ENCODE assay signal across 1 cellular context in the genomic region with DNA sequence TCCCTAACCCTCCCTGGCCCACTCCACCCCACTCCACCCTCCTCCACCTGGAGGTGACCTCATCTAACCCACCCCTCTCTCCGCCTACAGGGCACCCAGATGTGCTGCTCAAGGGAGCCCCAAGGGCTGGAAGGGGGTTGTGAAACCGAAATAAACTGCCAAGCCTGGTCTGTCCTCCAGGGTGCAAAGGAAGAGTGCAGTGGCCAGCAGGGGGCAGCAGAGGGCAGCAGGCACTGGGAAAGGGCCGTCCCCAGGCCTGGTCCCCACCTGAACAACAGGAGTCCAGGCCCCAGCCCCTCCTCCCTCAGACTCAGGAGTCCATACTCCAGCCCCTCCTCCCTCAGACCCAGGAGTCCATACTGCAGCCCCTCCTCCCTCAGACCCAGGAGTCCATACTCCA.
TF ChIP-seq lines count a peak whose summit lies in the region.

No MANE protein-coding gene starts in this region.

TF ChIP-seq in HepG2, 621 proteins besides CTCF, POLR2A, EP300 and RAD21 (continued from another document and continues in another):
- TF ChIP-seq, protein P1, sequence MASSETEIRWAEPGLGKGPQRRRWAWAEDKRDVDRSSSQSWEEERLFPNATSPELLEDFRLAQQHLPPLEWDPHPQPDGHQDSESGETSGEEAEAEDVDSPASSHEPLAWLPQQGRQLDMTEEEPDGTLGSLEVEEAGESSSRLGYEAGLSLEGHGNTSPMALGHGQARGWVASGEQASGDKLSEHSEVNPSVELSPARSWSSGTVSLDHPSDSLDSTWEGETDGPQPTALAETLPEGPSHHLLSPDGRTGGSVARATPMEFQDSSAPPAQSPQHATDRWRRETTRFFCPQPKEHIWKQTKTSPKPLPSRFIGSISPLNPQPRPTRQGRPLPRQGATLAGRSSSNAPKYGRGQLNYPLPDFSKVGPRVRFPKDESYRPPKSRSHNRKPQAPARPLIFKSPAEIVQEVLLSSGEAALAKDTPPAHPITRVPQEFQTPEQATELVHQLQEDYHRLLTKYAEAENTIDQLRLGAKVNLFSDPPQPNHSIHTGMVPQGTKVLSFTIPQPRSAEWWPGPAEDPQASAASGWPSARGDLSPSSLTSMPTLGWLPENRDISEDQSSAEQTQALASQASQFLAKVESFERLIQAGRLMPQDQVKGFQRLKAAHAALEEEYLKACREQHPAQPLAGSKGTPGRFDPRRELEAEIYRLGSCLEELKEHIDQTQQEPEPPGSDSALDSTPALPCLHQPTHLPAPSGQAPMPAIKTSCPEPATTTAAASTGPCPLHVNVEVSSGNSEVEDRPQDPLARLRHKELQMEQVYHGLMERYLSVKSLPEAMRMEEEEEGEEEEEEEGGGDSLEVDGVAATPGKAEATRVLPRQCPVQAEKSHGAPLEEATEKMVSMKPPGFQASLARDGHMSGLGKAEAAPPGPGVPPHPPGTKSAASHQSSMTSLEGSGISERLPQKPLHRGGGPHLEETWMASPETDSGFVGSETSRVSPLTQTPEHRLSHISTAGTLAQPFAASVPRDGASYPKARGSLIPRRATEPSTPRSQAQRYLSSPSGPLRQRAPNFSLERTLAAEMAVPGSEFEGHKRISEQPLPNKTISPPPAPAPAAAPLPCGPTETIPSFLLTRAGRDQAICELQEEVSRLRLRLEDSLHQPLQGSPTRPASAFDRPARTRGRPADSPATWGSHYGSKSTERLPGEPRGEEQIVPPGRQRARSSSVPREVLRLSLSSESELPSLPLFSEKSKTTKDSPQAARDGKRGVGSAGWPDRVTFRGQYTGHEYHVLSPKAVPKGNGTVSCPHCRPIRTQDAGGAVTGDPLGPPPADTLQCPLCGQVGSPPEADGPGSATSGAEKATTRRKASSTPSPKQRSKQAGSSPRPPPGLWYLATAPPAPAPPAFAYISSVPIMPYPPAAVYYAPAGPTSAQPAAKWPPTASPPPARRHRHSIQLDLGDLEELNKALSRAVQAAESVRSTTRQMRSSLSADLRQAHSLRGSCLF (CRISPR knock-in tag; IDR thresholded peaks at IDR 0.05; ENCODE audit: borderline replicate concordance), result no peak
- peak; percentile 24; the same call in 1 of the 2 replicates for TF ChIP-seq CREM (IDR thresholded peaks at IDR 0.05)
- no peak for TF ChIP-seq CREM (CRISPR knock-in tag; IDR thresholded peaks at IDR 0.05)
- TF ChIP-seq ZNF615 (CRISPR knock-in tag; IDR thresholded peaks at IDR 0.05; ENCODE audit: borderline replicate concordance), result no peak
- peak; percentile 95 for TF ChIP-seq ZNF263 (CRISPR knock-in tag; IDR thresholded peaks at IDR 0.05)
- TF ChIP-seq ZNF605 (CRISPR knock-in tag; IDR thresholded peaks at IDR 0.05), result no peak
- 0 out of 2 replicates have a peak, but pooled peaks have one; percentile 32 for TF ChIP-seq RARA (CRISPR knock-in tag; IDR thresholded peaks at IDR 0.05)
- TF ChIP-seq, protein P2, sequence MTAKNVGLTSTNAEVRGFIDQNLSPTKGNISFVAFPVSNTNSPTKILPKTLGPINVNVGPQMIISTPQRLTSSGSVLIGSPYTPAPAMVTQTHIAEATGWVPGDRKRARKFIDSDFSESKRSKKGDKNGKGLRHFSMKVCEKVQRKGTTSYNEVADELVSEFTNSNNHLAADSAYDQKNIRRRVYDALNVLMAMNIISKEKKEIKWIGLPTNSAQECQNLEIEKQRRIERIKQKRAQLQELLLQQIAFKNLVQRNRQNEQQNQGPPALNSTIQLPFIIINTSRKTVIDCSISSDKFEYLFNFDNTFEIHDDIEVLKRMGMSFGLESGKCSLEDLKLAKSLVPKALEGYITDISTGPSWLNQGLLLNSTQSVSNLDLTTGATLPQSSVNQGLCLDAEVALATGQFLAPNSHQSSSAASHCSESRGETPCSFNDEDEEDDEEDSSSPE (CRISPR knock-in tag; IDR thresholded peaks at IDR 0.05), result 0 out of 2 replicates have a peak, but pooled peaks have one; percentile 16
- no peak for TF ChIP-seq TCF7 (IDR thresholded peaks at IDR 0.05; ENCODE audit: low read depth)
- peak; percentile 44; the same call in 1 of the 2 replicates for TF ChIP-seq ZNF609 (CRISPR knock-in tag; IDR thresholded peaks at IDR 0.05; ENCODE audit: borderline replicate concordance)
- no peak for TF ChIP-seq ZNF841 (CRISPR knock-in tag; IDR thresholded peaks at IDR 0.05; ENCODE audit: borderline replicate concordance)
- peak; percentile 54 for TF ChIP-seq GATAD2A (CRISPR knock-in tag; IDR thresholded peaks at IDR 0.05)
- peak; percentile 51 for TF ChIP-seq ZNF350 (CRISPR knock-in tag; IDR thresholded peaks at IDR 0.05; ENCODE audit: borderline replicate concordance, low read depth)
- TF ChIP-seq ZNF446 (CRISPR knock-in tag; IDR thresholded peaks at IDR 0.05), result no peak
- 0 out of 2 replicates have a peak, but pooled peaks have one; percentile 26 for TF ChIP-seq FOSL2 (CRISPR knock-in tag; IDR thresholded peaks at IDR 0.05)
- no peak; the same call in 1 of the 2 replicates for TF ChIP-seq ETV5 (CRISPR knock-in tag; IDR thresholded peaks at IDR 0.05; ENCODE audit: borderline replicate concordance)
- no peak for TF ChIP-seq CC2D1A (CRISPR knock-in tag; IDR thresholded peaks at IDR 0.05)
- TF ChIP-seq, protein P3, sequence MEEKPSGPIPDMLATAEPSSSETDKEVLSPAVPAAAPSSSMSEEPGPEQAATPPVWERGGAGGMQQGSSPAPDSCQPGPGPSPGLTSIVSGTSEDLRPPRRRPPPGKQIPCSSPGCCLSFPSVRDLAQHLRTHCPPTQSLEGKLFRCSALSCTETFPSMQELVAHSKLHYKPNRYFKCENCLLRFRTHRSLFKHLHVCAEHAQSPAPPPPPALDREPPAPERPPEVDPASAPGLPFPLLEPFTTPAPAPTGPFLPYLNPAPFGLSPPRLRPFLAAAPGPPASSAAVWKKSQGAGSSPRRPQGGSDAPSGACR (CRISPR knock-in tag; IDR thresholded peaks at IDR 0.05), result peak; percentile 86; the same call in 1 of the 2 replicates
- peak; percentile 65; the same call in 1 of the 2 replicates for TF ChIP-seq ARID4A (CRISPR knock-in tag; IDR thresholded peaks at IDR 0.05; ENCODE audit: borderline replicate concordance)
- no peak for TF ChIP-seq PHF5A (CRISPR knock-in tag; IDR thresholded peaks at IDR 0.05; ENCODE audit: low read depth, unreplicated experiment)
- peak; percentile 32; the same call in 1 of the 2 replicates for TF ChIP-seq FOXA3 (CRISPR knock-in tag; IDR thresholded peaks at IDR 0.05)
- TF ChIP-seq BCLAF1 (IDR thresholded peaks at IDR 0.05), result no peak
- TF ChIP-seq KAT2B (IDR thresholded peaks at IDR 0.05; ENCODE audit: borderline replicate concordance, low read depth, low read length), result no peak
- no peak for TF ChIP-seq GABPB1 (CRISPR knock-in tag; IDR thresholded peaks at IDR 0.05)
- TF ChIP-seq, protein P4, sequence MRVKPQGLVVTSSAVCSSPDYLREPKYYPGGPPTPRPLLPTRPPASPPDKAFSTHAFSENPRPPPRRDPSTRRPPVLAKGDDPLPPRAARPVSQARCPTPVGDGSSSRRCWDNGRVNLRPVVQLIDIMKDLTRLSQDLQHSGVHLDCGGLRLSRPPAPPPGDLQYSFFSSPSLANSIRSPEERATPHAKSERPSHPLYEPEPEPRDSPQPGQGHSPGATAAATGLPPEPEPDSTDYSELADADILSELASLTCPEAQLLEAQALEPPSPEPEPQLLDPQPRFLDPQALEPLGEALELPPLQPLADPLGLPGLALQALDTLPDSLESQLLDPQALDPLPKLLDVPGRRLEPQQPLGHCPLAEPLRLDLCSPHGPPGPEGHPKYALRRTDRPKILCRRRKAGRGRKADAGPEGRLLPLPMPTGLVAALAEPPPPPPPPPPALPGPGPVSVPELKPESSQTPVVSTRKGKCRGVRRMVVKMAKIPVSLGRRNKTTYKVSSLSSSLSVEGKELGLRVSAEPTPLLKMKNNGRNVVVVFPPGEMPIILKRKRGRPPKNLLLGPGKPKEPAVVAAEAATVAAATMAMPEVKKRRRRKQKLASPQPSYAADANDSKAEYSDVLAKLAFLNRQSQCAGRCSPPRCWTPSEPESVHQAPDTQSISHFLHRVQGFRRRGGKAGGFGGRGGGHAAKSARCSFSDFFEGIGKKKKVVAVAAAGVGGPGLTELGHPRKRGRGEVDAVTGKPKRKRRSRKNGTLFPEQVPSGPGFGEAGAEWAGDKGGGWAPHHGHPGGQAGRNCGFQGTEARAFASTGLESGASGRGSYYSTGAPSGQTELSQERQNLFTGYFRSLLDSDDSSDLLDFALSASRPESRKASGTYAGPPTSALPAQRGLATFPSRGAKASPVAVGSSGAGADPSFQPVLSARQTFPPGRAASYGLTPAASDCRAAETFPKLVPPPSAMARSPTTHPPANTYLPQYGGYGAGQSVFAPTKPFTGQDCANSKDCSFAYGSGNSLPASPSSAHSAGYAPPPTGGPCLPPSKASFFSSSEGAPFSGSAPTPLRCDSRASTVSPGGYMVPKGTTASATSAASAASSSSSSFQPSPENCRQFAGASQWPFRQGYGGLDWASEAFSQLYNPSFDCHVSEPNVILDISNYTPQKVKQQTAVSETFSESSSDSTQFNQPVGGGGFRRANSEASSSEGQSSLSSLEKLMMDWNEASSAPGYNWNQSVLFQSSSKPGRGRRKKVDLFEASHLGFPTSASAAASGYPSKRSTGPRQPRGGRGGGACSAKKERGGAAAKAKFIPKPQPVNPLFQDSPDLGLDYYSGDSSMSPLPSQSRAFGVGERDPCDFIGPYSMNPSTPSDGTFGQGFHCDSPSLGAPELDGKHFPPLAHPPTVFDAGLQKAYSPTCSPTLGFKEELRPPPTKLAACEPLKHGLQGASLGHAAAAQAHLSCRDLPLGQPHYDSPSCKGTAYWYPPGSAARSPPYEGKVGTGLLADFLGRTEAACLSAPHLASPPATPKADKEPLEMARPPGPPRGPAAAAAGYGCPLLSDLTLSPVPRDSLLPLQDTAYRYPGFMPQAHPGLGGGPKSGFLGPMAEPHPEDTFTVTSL (CRISPR knock-in tag; IDR thresholded peaks at IDR 0.05; ENCODE audit: borderline replicate concordance), result no peak
